8 cellular contexts compared by ENCODE assay signal in genomic region chr17:8118769-8119574, GRCh38. TPM values are rescaled to one million over a fixed set of nuclear protein-coding genes. Genes with fewer than 3 reads are reported as not detected.
DNase-seq lines count a peak whose midpoint lies in the region; ATAC-seq and TF ChIP-seq lines count a peak whose summit lies in the region.

No MANE protein-coding gene starts in this region.

- H3K27ac Mint-ChIP-seq in endothelial cell (ENCODE audit: unreplicated experiment) = peak overlapping the region; percentile 88

- peaks cover 46% of the 10 kb centered on the region for H3K27me3 Mint-ChIP-seq in endothelial cell (ENCODE audit: unreplicated experiment)

- CTCF ChIA-PET in AG04450 (lab: Charles Lee) = interaction anchor here (0.5 to 3.8 kb wide), 47 partner anchors 8 to 332 kb away, joined by 3 to 71 read pairs (median 5); partner anchors contain the start of genes BORCS6 and SLC25A35
- CTCF ChIA-PET in OCI-LY7 (lab: Charles Lee; ENCODE audit: unreplicated experiment) = interaction anchor here (0.5 to 1.9 kb wide), 8 partner anchors 9 to 320 kb away, joined by 3 to 6 read pairs (median 4); no protein-coding TSS in a partner anchor

- H3K4me2 ChIP-seq in OCI-LY7 (ENCODE audit: low read length) = peak overlapping the region; percentile 98

- intact Hi-C loops in OCI-LY7 (cut with micrococcal nuclease; ENCODE audit: unreplicated experiment) = loop anchor here (1.0 to 5.0 kb wide), 3 partner anchors 40 to 232 kb away; partner anchors contain the start of gene CHD3

- TF ChIP-seq CTCF in AG04450 (IDR thresholded peaks at IDR 0.05; ENCODE audit: low read depth, low read length) (peak; percentile 90), OCI-LY7 (conservative IDR thresholded peaks at IDR 0.05; ENCODE audit: low read length) (peak; percentile 97), endothelial cell (IDR thresholded peaks at IDR 0.05; ENCODE audit: unreplicated experiment) (peak; percentile 78)

- H3K27me3 ChIP-seq in AG04450 (ENCODE audit: control insufficient read depth, insufficient read depth, low read length) = peaks cover 32% of the 10 kb centered on the region

- H3K9me3 ChIP-seq in AG04450 (ENCODE audit: control insufficient read depth, insufficient read depth, low read length) (no peaks in the 10 kb centered on the region; the same call in 1 of the 2 replicates), OCI-LY7 (ENCODE audit: low read length) (no peaks in the 10 kb centered on the region), mesodermal cell (ENCODE audit: control insufficient read depth, low read length) (no peaks in the 10 kb centered on the region)

- H3K4me1 ChIP-seq in OCI-LY7 (ENCODE audit: insufficient read depth, low read length, poor library complexity, severe bottlenecking) = peaks cover 40% of the 10 kb centered on the region
- H3K4me1 ChIP-seq in mesodermal cell (ENCODE audit: control insufficient read depth, insufficient read depth, low read length, poor library complexity, severe bottlenecking) = peaks cover 11% of the 10 kb centered on the region

- H4K20me1 ChIP-seq in OCI-LY7 (ENCODE audit: insufficient read depth, low read length) = no peaks in the 10 kb centered on the region

- BruUV-seq in OCI-LY7 (replicated peaks; lab: Mats Ljungman, UMichigan) = no TSS peak

- DNase-seq in AG04450 (ENCODE audit: low read depth, low spot score) (peak; percentile 59), HT1080 (ENCODE audit: low read depth) (peak; percentile 81), OCI-LY7 (ENCODE audit: low spot score) (peak; percentile 89), endothelial cell (ENCODE audit: low spot score) (peak; percentile 87)
- peak; percentile 94 for DNase-seq in activated CD8-positive, alpha-beta memory T cell treated with anti-CD3 and anti-CD28 coated beads, Interleukin-2, amount 50 U/mL, for 48 hours
- DNase-seq in stimulated activated CD8-positive, alpha-beta memory T cell treated with anti-CD3 and anti-CD28 coated beads, Interleukin-15, amount 100 ng/mL, for 1 hour (ENCODE audit: low read depth) = peak; percentile 62

- no peaks in the 10 kb centered on the region for H3K79me2 ChIP-seq in OCI-LY7 (ENCODE audit: insufficient read depth, low read depth, low read length)

- peak overlapping the region; percentile 76 for H3K4me3 ChIP-seq in AG04450 (ENCODE audit: low read depth, low read length)
- H3K4me3 ChIP-seq in OCI-LY7 (ENCODE audit: low read depth, low read length, poor library complexity, severe bottlenecking) = peak overlapping the region; percentile 79
- peak overlapping the region; percentile 51 for H3K4me3 ChIP-seq in mesodermal cell (ENCODE audit: extremely low read depth, insufficient read depth, low read length, poor library complexity, severe bottlenecking)

- H3K9me2 ChIP-seq in OCI-LY7 (ENCODE audit: insufficient read depth, low read length) = no peaks in the 10 kb centered on the region

- H2AFZ ChIP-seq in OCI-LY7 (ENCODE audit: low read length) = peak overlapping the region; percentile 92

- ATAC-seq in GM18909 (IDR thresholded peaks at IDR 0.05; ENCODE audit: poor library complexity, unreplicated experiment) = peak; percentile 42

- peaks cover 18% of the 10 kb centered on the region for H3K36me3 Mint-ChIP-seq in endothelial cell (ENCODE audit: low read depth, unreplicated experiment)

- peaks cover 41% of the 10 kb centered on the region for H3K4me1 Mint-ChIP-seq in endothelial cell (ENCODE audit: unreplicated experiment)

- H3K27ac ChIP-seq in AG04450 (ENCODE audit: low read depth, low read length) = peak overlapping the region; percentile 31
- peak overlapping the region; percentile 79 for H3K27ac ChIP-seq in OCI-LY7 (ENCODE audit: low read depth, low read length, poor library complexity, severe bottlenecking)
- H3K27ac ChIP-seq in mesodermal cell (ENCODE audit: low read depth, low read length, severe bottlenecking) = peak overlapping the region; percentile 23

- H3K9me3 Mint-ChIP-seq in endothelial cell (ENCODE audit: unreplicated experiment) = no peaks in the 10 kb centered on the region

- H3K36me3 ChIP-seq in OCI-LY7 (ENCODE audit: insufficient read depth, low read length) (no peaks in the 10 kb centered on the region), mesodermal cell (ENCODE audit: control insufficient read depth, insufficient read depth, low read length) (no peaks in the 10 kb centered on the region)

- WGBS in mesodermal cell (ENCODE audit: insufficient coverage in 2 of 2), 2 experiments = 0% methylated on average over 27 to 30 of the region's 38 CpGs

- peak overlapping the region; percentile 93 for H3K4me3 Mint-ChIP-seq in endothelial cell (ENCODE audit: unreplicated experiment)

- POLR2A ChIA-PET in AG04450 (lab: Yijun Ruan, JAX) (interaction anchor here (0.6 to 2.8 kb wide), 11 partner anchors 32 to 141 kb away, joined by 3 to 18 read pairs (median 3); partner anchors contain the start of genes AURKB and BORCS6), OCI-LY7 (lab: Charles Lee) (interaction anchor here (0.6 to 1.8 kb wide), 8 partner anchors 18 to 233 kb away, joined by 3 to 7 read pairs (median 4); partner anchors contain the start of genes AURKB and SLC25A35)

RNA-seq across cellular contexts. Expression of gene ALOXE3, which starts 0.7 kb away (rescaled TPM):
- 0.04 and 0.05 TPM in 2 replicates for polyA plus RNA-seq in AG04450 (2011; rRNA removed)
- polyA minus RNA-seq in AG04450 (2011; rRNA and poly(A)+ RNA removed) = 0.09 TPM in 1 of 2 replicates, not detected in the other
- total RNA-seq in HT1080 (2014; rRNA removed; shearing (Covaris generic)) = 0.60 and 1.0 TPM in 2 replicates
- 1.4 and 2.7 TPM in 2 replicates for polyA plus RNA-seq in HT1080 (2015; cell fraction: cytosol; rRNA removed)
- polyA plus RNA-seq in HT1080 (2015; cell fraction: nucleus; rRNA removed) = 1.9 and 2.1 TPM in 2 replicates
- total RNA-seq in OCI-LY7 (2014; rRNA removed; shearing (Covaris generic)) = not detected in 2 replicates
- 0.10 TPM in 1 of 2 replicates, not detected in the other for total RNA-seq in OCI-LY7 (2022)
- total RNA-seq in endothelial cell (ENCODE audit: unreplicated experiment) = not detected
- not detected for polyA plus RNA-seq in mesodermal cell (2013, experiment 1 of 2)
- not detected for polyA plus RNA-seq in mesodermal cell (2013, experiment 2 of 2)

RNA-seq across cellular contexts. Expression of gene HES7, which starts 4.9 kb away (rescaled TPM):
- polyA plus RNA-seq in AG04450 (2011; rRNA removed) = not detected in 2 replicates
- polyA minus RNA-seq in AG04450 (2011; rRNA and poly(A)+ RNA removed) = not detected in 2 replicates
- 0.43 and 1.8 TPM in 2 replicates for total RNA-seq in HT1080 (2014; rRNA removed; shearing (Covaris generic))
- 0.37 and 0.79 TPM in 2 replicates for polyA plus RNA-seq in HT1080 (2015; cell fraction: cytosol; rRNA removed)
- 1.9 and 3.0 TPM in 2 replicates for polyA plus RNA-seq in HT1080 (2015; cell fraction: nucleus; rRNA removed)
- 0.44 and 0.75 TPM in 2 replicates for total RNA-seq in OCI-LY7 (2014; rRNA removed; shearing (Covaris generic))
- total RNA-seq in OCI-LY7 (2022) (4.6 and 5.8 TPM in 2 replicates), endothelial cell (ENCODE audit: unreplicated experiment) (3.3 TPM)
- 0.85 TPM for polyA plus RNA-seq in mesodermal cell (2013, experiment 1 of 2)
- polyA plus RNA-seq in mesodermal cell (2013, experiment 2 of 2) = 0.25 TPM

RNA-seq across cellular contexts. Expression of gene ALOX12B, which starts 31.5 kb away (rescaled TPM):
- polyA plus RNA-seq in AG04450 (2011; rRNA removed) = not detected in 2 replicates
- not detected in 2 replicates for polyA minus RNA-seq in AG04450 (2011; rRNA and poly(A)+ RNA removed)
- total RNA-seq in HT1080 (2014; rRNA removed; shearing (Covaris generic)) = 0.51 TPM in 1 of 2 replicates, not detected in the other
- 0.12 TPM in 1 of 2 replicates, not detected in the other for polyA plus RNA-seq in HT1080 (2015; cell fraction: cytosol; rRNA removed)
- polyA plus RNA-seq in HT1080 (2015; cell fraction: nucleus; rRNA removed) = not detected in 2 replicates
- total RNA-seq in OCI-LY7 (2014; rRNA removed; shearing (Covaris generic)) = 2.0 TPM in 1 of 2 replicates, not detected in the other
- 4.5 and 5.3 TPM in 2 replicates for total RNA-seq in OCI-LY7 (2022)
- 1.7 TPM for total RNA-seq in endothelial cell (ENCODE audit: unreplicated experiment)
- polyA plus RNA-seq in mesodermal cell (2013, experiment 1 of 2) = not detected
- not detected for polyA plus RNA-seq in mesodermal cell (2013, experiment 2 of 2)

RNA-seq across cellular contexts. Expression of gene PER1, which starts 33.2 kb away (rescaled TPM):
- 3.1 and 5.5 TPM in 2 replicates for polyA plus RNA-seq in AG04450 (2011; rRNA removed)
- polyA minus RNA-seq in AG04450 (2011; rRNA and poly(A)+ RNA removed) = 11.4 and 19.0 TPM in 2 replicates
- 3.2 and 5.2 TPM in 2 replicates for total RNA-seq in HT1080 (2014; rRNA removed; shearing (Covaris generic))
- polyA plus RNA-seq in HT1080 (2015; cell fraction: cytosol; rRNA removed) = 3.2 and 4.2 TPM in 2 replicates
- 11.2 and 19.3 TPM in 2 replicates for polyA plus RNA-seq in HT1080 (2015; cell fraction: nucleus; rRNA removed)
- total RNA-seq in OCI-LY7 (2014; rRNA removed; shearing (Covaris generic)) = 13.9 and 15.4 TPM in 2 replicates
- total RNA-seq in OCI-LY7 (2022) = 38.0 and 48.0 TPM in 2 replicates
- 30.0 TPM for total RNA-seq in endothelial cell (ENCODE audit: unreplicated experiment)
- polyA plus RNA-seq in mesodermal cell (2013, experiment 1 of 2) = 34.6 TPM
- 26.0 TPM for polyA plus RNA-seq in mesodermal cell (2013, experiment 2 of 2)

RNA-seq across cellular contexts. Expression of gene VAMP2, which starts 43.8 kb away (rescaled TPM):
- 20.8 and 24.3 TPM in 2 replicates for polyA plus RNA-seq in AG04450 (2011; rRNA removed)
- polyA minus RNA-seq in AG04450 (2011; rRNA and poly(A)+ RNA removed) = 9.4 and 13.1 TPM in 2 replicates
- 2.7 and 4.6 TPM in 2 replicates for total RNA-seq in HT1080 (2014; rRNA removed; shearing (Covaris generic))
- polyA plus RNA-seq in HT1080 (2015; cell fraction: cytosol; rRNA removed) = 28.6 and 32.3 TPM in 2 replicates
- polyA plus RNA-seq in HT1080 (2015; cell fraction: nucleus; rRNA removed) = 42.1 and 43.6 TPM in 2 replicates
- total RNA-seq in OCI-LY7 (2014; rRNA removed; shearing (Covaris generic)) = 10.4 and 21.2 TPM in 2 replicates
- total RNA-seq in OCI-LY7 (2022) (40.9 and 45.1 TPM in 2 replicates), endothelial cell (ENCODE audit: unreplicated experiment) (19.8 TPM)
- 30.2 TPM for polyA plus RNA-seq in mesodermal cell (2013, experiment 1 of 2)
- 27.0 TPM for polyA plus RNA-seq in mesodermal cell (2013, experiment 2 of 2)

Comparison
In these comparisons a context has a peak if more than half of its experiments do, and no peak if none do; other contexts are left out.
1. Peak in every context shown above with its lines: DNase-seq, ATAC-seq, H3K4me3 ChIP-seq and H3K27ac ChIP-seq.
2. H3K27ac ChIP-seq: peak in every context shown above with its lines; median percentile 79 in OCI-LY7; 31 in AG04450; 23 in mesodermal cell.